Comparison of ENCODE assay signal across 1 cellular context in the genomic region with DNA sequence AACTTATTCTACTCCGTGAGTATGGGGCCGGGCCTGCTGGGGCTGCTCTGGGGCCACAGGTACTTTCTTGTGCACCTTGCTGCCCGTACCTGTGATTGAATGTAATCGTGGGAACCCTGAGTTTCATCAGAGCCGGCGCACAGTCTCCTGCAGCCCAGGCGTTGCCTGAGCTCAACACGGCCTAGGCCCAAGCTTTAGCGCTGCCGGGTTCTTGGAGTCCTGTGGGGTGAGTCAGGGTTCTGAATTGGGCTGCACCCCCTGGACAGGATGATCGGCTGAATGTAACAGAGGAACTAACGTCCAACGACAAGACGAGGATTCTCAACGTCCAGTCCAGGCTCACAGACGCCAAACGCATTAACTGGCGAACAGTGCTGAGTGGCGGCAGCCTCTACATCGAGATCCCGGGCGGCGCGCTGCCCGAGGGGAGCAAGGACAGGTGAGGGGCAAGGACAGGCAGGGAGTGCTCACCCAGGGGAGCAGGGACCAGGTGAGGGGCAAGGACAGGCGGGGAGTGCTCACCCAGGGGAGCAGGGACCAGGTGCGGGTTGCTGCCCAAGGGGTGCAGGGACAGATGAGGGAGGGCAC.
TF ChIP-seq lines count a peak whose summit lies in the region.

No MANE protein-coding gene starts in this region.

TF ChIP-seq in HepG2, 621 proteins besides CTCF, POLR2A, EP300 and RAD21:
- TF ChIP-seq, protein P1, sequence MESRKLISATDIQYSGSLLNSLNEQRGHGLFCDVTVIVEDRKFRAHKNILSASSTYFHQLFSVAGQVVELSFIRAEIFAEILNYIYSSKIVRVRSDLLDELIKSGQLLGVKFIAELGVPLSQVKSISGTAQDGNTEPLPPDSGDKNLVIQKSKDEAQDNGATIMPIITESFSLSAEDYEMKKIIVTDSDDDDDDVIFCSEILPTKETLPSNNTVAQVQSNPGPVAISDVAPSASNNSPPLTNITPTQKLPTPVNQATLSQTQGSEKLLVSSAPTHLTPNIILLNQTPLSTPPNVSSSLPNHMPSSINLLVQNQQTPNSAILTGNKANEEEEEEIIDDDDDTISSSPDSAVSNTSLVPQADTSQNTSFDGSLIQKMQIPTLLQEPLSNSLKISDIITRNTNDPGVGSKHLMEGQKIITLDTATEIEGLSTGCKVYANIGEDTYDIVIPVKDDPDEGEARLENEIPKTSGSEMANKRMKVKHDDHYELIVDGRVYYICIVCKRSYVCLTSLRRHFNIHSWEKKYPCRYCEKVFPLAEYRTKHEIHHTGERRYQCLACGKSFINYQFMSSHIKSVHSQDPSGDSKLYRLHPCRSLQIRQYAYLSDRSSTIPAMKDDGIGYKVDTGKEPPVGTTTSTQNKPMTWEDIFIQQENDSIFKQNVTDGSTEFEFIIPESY (CRISPR knock-in tag; IDR thresholded peaks at IDR 0.05), result peak; percentile 81; the same call in 1 of the 2 replicates
- TF ChIP-seq ZC3H13 (CRISPR knock-in tag; IDR thresholded peaks at IDR 0.05), result 0 out of 2 replicates have a peak, but pooled peaks have one; percentile 51
- 0 out of 2 replicates have a peak, but pooled peaks have one; percentile 20 for TF ChIP-seq SRY (CRISPR knock-in tag; IDR thresholded peaks at IDR 0.05)
- peak; percentile 78 for TF ChIP-seq PRPF4 (IDR thresholded peaks at IDR 0.05; ENCODE audit: low read depth, low read length, poor library complexity, severe bottlenecking)
- TF ChIP-seq, protein P2, sequence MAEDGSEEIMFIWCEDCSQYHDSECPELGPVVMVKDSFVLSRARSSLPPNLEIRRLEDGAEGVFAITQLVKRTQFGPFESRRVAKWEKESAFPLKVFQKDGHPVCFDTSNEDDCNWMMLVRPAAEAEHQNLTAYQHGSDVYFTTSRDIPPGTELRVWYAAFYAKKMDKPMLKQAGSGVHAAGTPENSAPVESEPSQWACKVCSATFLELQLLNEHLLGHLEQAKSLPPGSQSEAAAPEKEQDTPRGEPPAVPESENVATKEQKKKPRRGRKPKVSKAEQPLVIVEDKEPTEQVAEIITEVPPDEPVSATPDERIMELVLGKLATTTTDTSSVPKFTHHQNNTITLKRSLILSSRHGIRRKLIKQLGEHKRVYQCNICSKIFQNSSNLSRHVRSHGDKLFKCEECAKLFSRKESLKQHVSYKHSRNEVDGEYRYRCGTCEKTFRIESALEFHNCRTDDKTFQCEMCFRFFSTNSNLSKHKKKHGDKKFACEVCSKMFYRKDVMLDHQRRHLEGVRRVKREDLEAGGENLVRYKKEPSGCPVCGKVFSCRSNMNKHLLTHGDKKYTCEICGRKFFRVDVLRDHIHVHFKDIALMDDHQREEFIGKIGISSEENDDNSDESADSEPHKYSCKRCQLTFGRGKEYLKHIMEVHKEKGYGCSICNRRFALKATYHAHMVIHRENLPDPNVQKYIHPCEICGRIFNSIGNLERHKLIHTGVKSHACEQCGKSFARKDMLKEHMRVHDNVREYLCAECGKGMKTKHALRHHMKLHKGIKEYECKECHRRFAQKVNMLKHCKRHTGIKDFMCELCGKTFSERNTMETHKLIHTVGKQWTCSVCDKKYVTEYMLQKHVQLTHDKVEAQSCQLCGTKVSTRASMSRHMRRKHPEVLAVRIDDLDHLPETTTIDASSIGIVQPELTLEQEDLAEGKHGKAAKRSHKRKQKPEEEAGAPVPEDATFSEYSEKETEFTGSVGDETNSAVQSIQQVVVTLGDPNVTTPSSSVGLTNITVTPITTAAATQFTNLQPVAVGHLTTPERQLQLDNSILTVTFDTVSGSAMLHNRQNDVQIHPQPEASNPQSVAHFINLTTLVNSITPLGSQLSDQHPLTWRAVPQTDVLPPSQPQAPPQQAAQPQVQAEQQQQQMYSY (CRISPR knock-in tag; IDR thresholded peaks at IDR 0.05), result no peak
- no peak for TF ChIP-seq ZFP1 (CRISPR knock-in tag; IDR thresholded peaks at IDR 0.05)
- no peak for TF ChIP-seq ZSCAN30 (CRISPR knock-in tag; IDR thresholded peaks at IDR 0.05)
- TF ChIP-seq ZNF263 (CRISPR knock-in tag; IDR thresholded peaks at IDR 0.05), result peak; percentile 78
- no peak for TF ChIP-seq KDM3A (CRISPR knock-in tag; IDR thresholded peaks at IDR 0.05; ENCODE audit: low read depth)
- TF ChIP-seq ZNF660 (CRISPR knock-in tag; IDR thresholded peaks at IDR 0.05; ENCODE audit: borderline replicate concordance, low read depth), result no peak
- TF ChIP-seq RBFOX2 (IDR thresholded peaks at IDR 0.05; ENCODE audit: low read depth, low read length), result peak; percentile 51; the same call in 1 of the 2 replicates
- TF ChIP-seq, protein P3, sequence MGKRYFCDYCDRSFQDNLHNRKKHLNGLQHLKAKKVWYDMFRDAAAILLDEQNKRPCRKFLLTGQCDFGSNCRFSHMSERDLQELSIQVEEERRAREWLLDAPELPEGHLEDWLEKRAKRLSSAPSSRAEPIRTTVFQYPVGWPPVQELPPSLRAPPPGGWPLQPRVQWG (CRISPR knock-in tag; IDR thresholded peaks at IDR 0.05; ENCODE audit: borderline replicate concordance, low read depth), result no peak
- TF ChIP-seq, protein P4, sequence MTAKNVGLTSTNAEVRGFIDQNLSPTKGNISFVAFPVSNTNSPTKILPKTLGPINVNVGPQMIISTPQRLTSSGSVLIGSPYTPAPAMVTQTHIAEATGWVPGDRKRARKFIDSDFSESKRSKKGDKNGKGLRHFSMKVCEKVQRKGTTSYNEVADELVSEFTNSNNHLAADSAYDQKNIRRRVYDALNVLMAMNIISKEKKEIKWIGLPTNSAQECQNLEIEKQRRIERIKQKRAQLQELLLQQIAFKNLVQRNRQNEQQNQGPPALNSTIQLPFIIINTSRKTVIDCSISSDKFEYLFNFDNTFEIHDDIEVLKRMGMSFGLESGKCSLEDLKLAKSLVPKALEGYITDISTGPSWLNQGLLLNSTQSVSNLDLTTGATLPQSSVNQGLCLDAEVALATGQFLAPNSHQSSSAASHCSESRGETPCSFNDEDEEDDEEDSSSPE (CRISPR knock-in tag; IDR thresholded peaks at IDR 0.05), result no peak
- TF ChIP-seq ZNF773 (CRISPR knock-in tag; IDR thresholded peaks at IDR 0.05; ENCODE audit: borderline replicate concordance), result no peak
- no peak for TF ChIP-seq NR1H2 (CRISPR knock-in tag; IDR thresholded peaks at IDR 0.05; ENCODE audit: borderline replicate concordance, low read depth)
- peak; percentile 12 for TF ChIP-seq AGO2 (optimal IDR thresholded peaks at IDR 0.05; ENCODE audit: low read depth, low read length)
- TF ChIP-seq AKAP8 (CRISPR knock-in tag; IDR thresholded peaks at IDR 0.05), result peak; percentile 45; the same call in 1 of the 2 replicates
- TF ChIP-seq, protein P5, sequence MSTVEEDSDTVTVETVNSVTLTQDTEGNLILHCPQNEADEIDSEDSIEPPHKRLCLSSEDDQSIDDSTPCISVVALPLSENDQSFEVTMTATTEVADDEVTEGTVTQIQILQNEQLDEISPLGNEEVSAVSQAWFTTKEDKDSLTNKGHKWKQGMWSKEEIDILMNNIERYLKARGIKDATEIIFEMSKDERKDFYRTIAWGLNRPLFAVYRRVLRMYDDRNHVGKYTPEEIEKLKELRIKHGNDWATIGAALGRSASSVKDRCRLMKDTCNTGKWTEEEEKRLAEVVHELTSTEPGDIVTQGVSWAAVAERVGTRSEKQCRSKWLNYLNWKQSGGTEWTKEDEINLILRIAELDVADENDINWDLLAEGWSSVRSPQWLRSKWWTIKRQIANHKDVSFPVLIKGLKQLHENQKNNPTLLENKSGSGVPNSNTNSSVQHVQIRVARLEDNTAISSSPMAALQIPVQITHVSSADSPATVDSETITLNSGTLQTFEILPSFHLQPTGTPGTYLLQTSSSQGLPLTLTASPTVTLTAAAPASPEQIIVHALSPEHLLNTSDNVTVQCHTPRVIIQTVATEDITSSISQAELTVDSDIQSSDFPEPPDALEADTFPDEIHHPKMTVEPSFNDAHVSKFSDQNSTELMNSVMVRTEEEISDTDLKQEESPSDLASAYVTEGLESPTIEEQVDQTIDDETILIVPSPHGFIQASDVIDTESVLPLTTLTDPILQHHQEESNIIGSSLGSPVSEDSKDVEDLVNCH (CRISPR knock-in tag; IDR thresholded peaks at IDR 0.05), result no peak
- no peak for TF ChIP-seq ZNF678 (CRISPR knock-in tag; IDR thresholded peaks at IDR 0.05)
- peak; percentile 82 for TF ChIP-seq ZBTB38 (CRISPR knock-in tag; IDR thresholded peaks at IDR 0.05)
- TF ChIP-seq HOXA3 (CRISPR knock-in tag; IDR thresholded peaks at IDR 0.05), result no peak
- TF ChIP-seq RFX5 (IDR thresholded peaks at IDR 0.05; ENCODE audit: low read depth, low read length), result no peak
- no peak for TF ChIP-seq ZNF230 (CRISPR knock-in tag; IDR thresholded peaks at IDR 0.05)
- no peak for TF ChIP-seq TBP (CRISPR knock-in tag; IDR thresholded peaks at IDR 0.05)
- 0 out of 2 replicates have a peak, but pooled peaks have one; percentile 31 for TF ChIP-seq POLR2G (IDR thresholded peaks at IDR 0.05; ENCODE audit: low read depth, low read length)
- TF ChIP-seq RBM22 (optimal IDR thresholded peaks at IDR 0.05; ENCODE audit: low read length), result no peak
